7 cellular contexts compared by ENCODE assay signal in genomic region chr13:75603038-75603437, GRCh38.
"Had no signal": no experiment of that assay in that cellular context is flagged by ENCODE, and none has a peak within 500 bp of the region (broad histone marks: within the 10 kb centered on the region; RNA-seq: fewer than 3 reads in every experiment).

No MANE protein-coding gene starts in this region.

- DNase-seq: H9, HCEC 1CT, HFFc6, IMR-90 had no signal

- H3K27ac ChIP-seq: HL-60 had no signal

- H3K4me3 Mint-ChIP-seq: GM23338, H9, HFFc6 had no signal

- H3K4me3 ChIP-seq: GM23338, K562 had no signal

- ATAC-seq: GM23338, K562 had no signal

- H3K27ac Mint-ChIP-seq: GM23338, H9, HFFc6 had no signal

- H3K9me3 Mint-ChIP-seq: GM23338, H9, HFFc6 had no signal
